In genomic region chr12:82358200-82359114, GRCh38 we compare ENCODE assay signal across 1 cellular context.
A peak's percentile ranks its signal among the peaks of the same experiment; 100 is the strongest.
TF ChIP-seq lines count a peak whose summit lies in the region.

A gene with protein sequence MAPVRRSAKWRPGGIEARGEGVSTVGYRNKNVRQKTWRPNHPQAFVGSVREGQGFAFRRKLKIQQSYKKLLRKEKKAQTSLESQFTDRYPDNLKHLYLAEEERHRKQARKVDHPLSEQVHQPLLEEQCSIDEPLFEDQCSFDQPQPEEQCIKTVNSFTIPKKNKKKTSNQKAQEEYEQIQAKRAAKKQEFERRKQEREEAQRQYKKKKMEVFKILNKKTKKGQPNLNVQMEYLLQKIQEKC (minus strand): TSS chr12:82358387. CDS start chr12:82358376, 11 bp downstream.
A gene with protein sequence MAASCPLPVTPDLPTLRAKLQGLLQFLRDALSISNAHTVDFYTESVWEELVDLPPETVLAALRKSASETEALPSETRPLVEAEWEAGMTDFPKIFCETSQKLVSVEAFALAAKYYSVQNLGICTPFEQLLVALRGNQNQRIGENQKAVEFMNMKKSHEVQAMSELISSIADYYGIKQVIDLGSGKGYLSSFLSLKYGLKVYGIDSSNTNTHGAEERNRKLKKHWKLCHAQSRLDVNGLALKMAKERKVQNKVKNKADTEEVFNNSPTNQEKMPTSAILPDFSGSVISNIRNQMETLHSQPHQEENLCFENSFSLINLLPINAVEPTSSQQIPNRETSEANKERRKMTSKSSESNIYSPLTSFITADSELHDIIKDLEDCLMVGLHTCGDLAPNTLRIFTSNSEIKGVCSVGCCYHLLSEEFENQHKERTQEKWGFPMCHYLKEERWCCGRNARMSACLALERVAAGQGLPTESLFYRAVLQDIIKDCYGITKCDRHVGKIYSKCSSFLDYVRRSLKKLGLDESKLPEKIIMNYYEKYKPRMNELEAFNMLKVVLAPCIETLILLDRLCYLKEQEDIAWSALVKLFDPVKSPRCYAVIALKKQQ (plus strand): TSS chr12:82358529. CDS start chr12:82358566, 37 bp downstream.

TF ChIP-seq in HEK293, 187 proteins besides CTCF, POLR2A, EP300 and RAD21 (continued from another document and continues in another):
- TF ChIP-seq, protein P1, sequence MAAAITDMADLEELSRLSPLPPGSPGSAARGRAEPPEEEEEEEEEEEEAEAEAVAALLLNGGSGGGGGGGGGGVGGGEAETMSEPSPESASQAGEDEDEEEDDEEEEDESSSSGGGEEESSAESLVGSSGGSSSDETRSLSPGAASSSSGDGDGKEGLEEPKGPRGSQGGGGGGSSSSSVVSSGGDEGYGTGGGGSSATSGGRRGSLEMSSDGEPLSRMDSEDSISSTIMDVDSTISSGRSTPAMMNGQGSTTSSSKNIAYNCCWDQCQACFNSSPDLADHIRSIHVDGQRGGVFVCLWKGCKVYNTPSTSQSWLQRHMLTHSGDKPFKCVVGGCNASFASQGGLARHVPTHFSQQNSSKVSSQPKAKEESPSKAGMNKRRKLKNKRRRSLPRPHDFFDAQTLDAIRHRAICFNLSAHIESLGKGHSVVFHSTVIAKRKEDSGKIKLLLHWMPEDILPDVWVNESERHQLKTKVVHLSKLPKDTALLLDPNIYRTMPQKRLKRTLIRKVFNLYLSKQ (tag by site-specific recombination; IDR thresholded peaks at IDR 0.05; ENCODE audit: borderline replicate concordance), result no peak
- TF ChIP-seq, protein P2, sequence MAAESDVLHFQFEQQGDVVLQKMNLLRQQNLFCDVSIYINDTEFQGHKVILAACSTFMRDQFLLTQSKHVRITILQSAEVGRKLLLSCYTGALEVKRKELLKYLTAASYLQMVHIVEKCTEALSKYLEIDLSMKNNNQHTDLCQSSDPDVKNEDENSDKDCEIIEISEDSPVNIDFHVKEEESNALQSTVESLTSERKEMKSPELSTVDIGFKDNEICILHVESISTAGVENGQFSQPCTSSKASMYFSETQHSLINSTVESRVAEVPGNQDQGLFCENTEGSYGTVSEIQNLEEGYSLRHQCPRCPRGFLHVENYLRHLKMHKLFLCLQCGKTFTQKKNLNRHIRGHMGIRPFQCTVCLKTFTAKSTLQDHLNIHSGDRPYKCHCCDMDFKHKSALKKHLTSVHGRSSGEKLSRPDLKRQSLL (tag by site-specific recombination; IDR thresholded peaks at IDR 0.05), result no peak
- no peak for TF ChIP-seq ZNF433 (tag by site-specific recombination; IDR thresholded peaks at IDR 0.05; ENCODE audit: low read depth)
- TF ChIP-seq, protein P3, sequence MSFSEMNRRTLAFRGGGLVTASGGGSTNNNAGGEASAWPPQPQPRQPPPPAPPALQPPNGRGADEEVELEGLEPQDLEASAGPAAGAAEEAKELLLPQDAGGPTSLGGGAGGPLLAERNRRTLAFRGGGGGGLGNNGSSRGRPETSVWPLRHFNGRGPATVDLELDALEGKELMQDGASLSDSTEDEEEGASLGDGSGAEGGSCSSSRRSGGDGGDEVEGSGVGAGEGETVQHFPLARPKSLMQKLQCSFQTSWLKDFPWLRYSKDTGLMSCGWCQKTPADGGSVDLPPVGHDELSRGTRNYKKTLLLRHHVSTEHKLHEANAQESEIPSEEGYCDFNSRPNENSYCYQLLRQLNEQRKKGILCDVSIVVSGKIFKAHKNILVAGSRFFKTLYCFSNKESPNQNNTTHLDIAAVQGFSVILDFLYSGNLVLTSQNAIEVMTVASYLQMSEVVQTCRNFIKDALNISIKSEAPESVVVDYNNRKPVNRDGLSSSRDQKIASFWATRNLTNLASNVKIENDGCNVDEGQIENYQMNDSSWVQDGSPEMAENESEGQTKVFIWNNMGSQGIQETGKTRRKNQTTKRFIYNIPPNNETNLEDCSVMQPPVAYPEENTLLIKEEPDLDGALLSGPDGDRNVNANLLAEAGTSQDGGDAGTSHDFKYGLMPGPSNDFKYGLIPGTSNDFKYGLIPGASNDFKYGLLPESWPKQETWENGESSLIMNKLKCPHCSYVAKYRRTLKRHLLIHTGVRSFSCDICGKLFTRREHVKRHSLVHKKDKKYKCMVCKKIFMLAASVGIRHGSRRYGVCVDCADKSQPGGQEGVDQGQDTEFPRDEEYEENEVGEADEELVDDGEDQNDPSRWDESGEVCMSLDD (tag by site-specific recombination; IDR thresholded peaks at IDR 0.05), result peak; percentile 58
- peak; percentile 58 for TF ChIP-seq OVOL3 (tag by site-specific recombination; IDR thresholded peaks at IDR 0.05)
- TF ChIP-seq ZNF169 (tag by site-specific recombination; IDR thresholded peaks at IDR 0.05), result no peak
- TF ChIP-seq ZNF791 (tag by site-specific recombination; IDR thresholded peaks at IDR 0.05), result no peak
- TF ChIP-seq GLIS1 (tag by site-specific recombination; IDR thresholded peaks at IDR 0.05), result no peak; the same call in 1 of the 2 replicates
- TF ChIP-seq ZNF140 (tag by site-specific recombination; IDR thresholded peaks at IDR 0.05), result no peak
- peak; percentile 100 for TF ChIP-seq ZBTB17 (tag by site-specific recombination; IDR thresholded peaks at IDR 0.05)
- TF ChIP-seq ZNF221 (tag by site-specific recombination; IDR thresholded peaks at IDR 0.05; ENCODE audit: borderline replicate concordance), result no peak
- TF ChIP-seq ZNF514 (tag by site-specific recombination; IDR thresholded peaks at IDR 0.05), result no peak
- no peak for TF ChIP-seq ZNF621 (tag by site-specific recombination; IDR thresholded peaks at IDR 0.05)
- TF ChIP-seq ZNF548 (tag by site-specific recombination; IDR thresholded peaks at IDR 0.05), result no peak
- TF ChIP-seq GLI4 (tag by site-specific recombination; IDR thresholded peaks at IDR 0.05), result peak; percentile 79
- TF ChIP-seq SCRT2 (tag by site-specific recombination; IDR thresholded peaks at IDR 0.05), result peak; percentile 65
- TF ChIP-seq, protein P4, sequence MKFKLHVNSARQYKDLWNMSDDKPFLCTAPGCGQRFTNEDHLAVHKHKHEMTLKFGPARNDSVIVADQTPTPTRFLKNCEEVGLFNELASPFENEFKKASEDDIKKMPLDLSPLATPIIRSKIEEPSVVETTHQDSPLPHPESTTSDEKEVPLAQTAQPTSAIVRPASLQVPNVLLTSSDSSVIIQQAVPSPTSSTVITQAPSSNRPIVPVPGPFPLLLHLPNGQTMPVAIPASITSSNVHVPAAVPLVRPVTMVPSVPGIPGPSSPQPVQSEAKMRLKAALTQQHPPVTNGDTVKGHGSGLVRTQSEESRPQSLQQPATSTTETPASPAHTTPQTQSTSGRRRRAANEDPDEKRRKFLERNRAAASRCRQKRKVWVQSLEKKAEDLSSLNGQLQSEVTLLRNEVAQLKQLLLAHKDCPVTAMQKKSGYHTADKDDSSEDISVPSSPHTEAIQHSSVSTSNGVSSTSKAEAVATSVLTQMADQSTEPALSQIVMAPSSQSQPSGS (tag by site-specific recombination; IDR thresholded peaks at IDR 0.05; ENCODE audit: low read depth), result peak; percentile 96
- TF ChIP-seq MZF1 (tag by site-specific recombination; IDR thresholded peaks at IDR 0.05; ENCODE audit: borderline replicate concordance), result 0 out of 2 replicates have a peak, but pooled peaks have one; percentile 14
- TF ChIP-seq, protein P5, sequence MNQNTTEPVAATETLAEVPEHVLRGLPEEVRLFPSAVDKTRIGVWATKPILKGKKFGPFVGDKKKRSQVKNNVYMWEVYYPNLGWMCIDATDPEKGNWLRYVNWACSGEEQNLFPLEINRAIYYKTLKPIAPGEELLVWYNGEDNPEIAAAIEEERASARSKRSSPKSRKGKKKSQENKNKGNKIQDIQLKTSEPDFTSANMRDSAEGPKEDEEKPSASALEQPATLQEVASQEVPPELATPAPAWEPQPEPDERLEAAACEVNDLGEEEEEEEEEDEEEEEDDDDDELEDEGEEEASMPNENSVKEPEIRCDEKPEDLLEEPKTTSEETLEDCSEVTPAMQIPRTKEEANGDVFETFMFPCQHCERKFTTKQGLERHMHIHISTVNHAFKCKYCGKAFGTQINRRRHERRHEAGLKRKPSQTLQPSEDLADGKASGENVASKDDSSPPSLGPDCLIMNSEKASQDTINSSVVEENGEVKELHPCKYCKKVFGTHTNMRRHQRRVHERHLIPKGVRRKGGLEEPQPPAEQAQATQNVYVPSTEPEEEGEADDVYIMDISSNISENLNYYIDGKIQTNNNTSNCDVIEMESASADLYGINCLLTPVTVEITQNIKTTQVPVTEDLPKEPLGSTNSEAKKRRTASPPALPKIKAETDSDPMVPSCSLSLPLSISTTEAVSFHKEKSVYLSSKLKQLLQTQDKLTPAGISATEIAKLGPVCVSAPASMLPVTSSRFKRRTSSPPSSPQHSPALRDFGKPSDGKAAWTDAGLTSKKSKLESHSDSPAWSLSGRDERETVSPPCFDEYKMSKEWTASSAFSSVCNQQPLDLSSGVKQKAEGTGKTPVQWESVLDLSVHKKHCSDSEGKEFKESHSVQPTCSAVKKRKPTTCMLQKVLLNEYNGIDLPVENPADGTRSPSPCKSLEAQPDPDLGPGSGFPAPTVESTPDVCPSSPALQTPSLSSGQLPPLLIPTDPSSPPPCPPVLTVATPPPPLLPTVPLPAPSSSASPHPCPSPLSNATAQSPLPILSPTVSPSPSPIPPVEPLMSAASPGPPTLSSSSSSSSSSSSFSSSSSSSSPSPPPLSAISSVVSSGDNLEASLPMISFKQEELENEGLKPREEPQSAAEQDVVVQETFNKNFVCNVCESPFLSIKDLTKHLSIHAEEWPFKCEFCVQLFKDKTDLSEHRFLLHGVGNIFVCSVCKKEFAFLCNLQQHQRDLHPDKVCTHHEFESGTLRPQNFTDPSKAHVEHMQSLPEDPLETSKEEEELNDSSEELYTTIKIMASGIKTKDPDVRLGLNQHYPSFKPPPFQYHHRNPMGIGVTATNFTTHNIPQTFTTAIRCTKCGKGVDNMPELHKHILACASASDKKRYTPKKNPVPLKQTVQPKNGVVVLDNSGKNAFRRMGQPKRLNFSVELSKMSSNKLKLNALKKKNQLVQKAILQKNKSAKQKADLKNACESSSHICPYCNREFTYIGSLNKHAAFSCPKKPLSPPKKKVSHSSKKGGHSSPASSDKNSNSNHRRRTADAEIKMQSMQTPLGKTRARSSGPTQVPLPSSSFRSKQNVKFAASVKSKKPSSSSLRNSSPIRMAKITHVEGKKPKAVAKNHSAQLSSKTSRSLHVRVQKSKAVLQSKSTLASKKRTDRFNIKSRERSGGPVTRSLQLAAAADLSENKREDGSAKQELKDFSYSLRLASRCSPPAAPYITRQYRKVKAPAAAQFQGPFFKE (tag by site-specific recombination; IDR thresholded peaks at IDR 0.05; ENCODE audit: borderline replicate concordance), result no peak
- TF ChIP-seq ZNF830 (tag by site-specific recombination; IDR thresholded peaks at IDR 0.05; ENCODE audit: low read depth), result no peak
- peak; percentile 92 for TF ChIP-seq ZNF660 (tag by site-specific recombination; IDR thresholded peaks at IDR 0.05)
- TF ChIP-seq ZSCAN16 (tag by site-specific recombination; IDR thresholded peaks at IDR 0.05), result no peak
- TF ChIP-seq ZNF341 (tag by site-specific recombination; IDR thresholded peaks at IDR 0.05; ENCODE audit: low read depth), result no peak
- TF ChIP-seq ZNF391 (tag by site-specific recombination; IDR thresholded peaks at IDR 0.05; ENCODE audit: borderline replicate concordance, low read depth), result peak; percentile 88; the same call in 1 of the 2 replicates
- TF ChIP-seq ZNF76 (tag by site-specific recombination; IDR thresholded peaks at IDR 0.05; ENCODE audit: borderline replicate concordance, low read depth), result peak; percentile 83
- no peak for TF ChIP-seq ZNF404 (tag by site-specific recombination; IDR thresholded peaks at IDR 0.05)
- TF ChIP-seq ZNF785 (tag by site-specific recombination; IDR thresholded peaks at IDR 0.05), result 0 out of 2 replicates have a peak, but pooled peaks have one; percentile 26
- TF ChIP-seq ZIC2 (tag by site-specific recombination; IDR thresholded peaks at IDR 0.05), result no peak; the same call in none of the 2 replicates
- peak; percentile 65; the same call in 1 of the 2 replicates for TF ChIP-seq ZBTB7A (tag by site-specific recombination; IDR thresholded peaks at IDR 0.05; ENCODE audit: low read depth)
- peak; percentile 100 for TF ChIP-seq ZNF501 (tag by site-specific recombination; IDR thresholded peaks at IDR 0.05)
- 0 out of 2 replicates have a peak, but pooled peaks have one; percentile 63 for TF ChIP-seq BCL11B (tag by site-specific recombination; IDR thresholded peaks at IDR 0.05; ENCODE audit: low read depth)
- no peak for TF ChIP-seq ZNF248 (tag by site-specific recombination; IDR thresholded peaks at IDR 0.05)
- no peak for TF ChIP-seq ZNF133 (tag by site-specific recombination; IDR thresholded peaks at IDR 0.05)
- TF ChIP-seq ZNF148 (tag by site-specific recombination; IDR thresholded peaks at IDR 0.05; ENCODE audit: borderline replicate concordance), result no peak
- no peak; the same call in 1 of the 2 replicates for TF ChIP-seq WT1 (tag by site-specific recombination; IDR thresholded peaks at IDR 0.05)
- peak; percentile 29; the same call in 1 of the 2 replicates for TF ChIP-seq ZNF654 (tag by site-specific recombination; IDR thresholded peaks at IDR 0.05; ENCODE audit: low read depth)
- no peak for TF ChIP-seq FEZF1 (tag by site-specific recombination; IDR thresholded peaks at IDR 0.05)
- TF ChIP-seq ZNF19 (tag by site-specific recombination; IDR thresholded peaks at IDR 0.05; ENCODE audit: low read depth), result no peak
- TF ChIP-seq ZNF670 (tag by site-specific recombination; IDR thresholded peaks at IDR 0.05; ENCODE audit: low read depth), result no peak
- peak; percentile 49 for TF ChIP-seq SP2 (tag by site-specific recombination; IDR thresholded peaks at IDR 0.05)
- peak; percentile 85 for TF ChIP-seq SP3 (tag by site-specific recombination; IDR thresholded peaks at IDR 0.05)
- TF ChIP-seq HOXA7 (CRISPR knock-in tag; IDR thresholded peaks at IDR 0.05; ENCODE audit: borderline replicate concordance), result no peak
- no peak; the same call in 1 of the 2 replicates for TF ChIP-seq REPIN1 (tag by site-specific recombination; IDR thresholded peaks at IDR 0.05; ENCODE audit: low read depth)
- TF ChIP-seq ZNF843 (tag by site-specific recombination; IDR thresholded peaks at IDR 0.05), result peak; percentile 85
- TF ChIP-seq ZNF266 (tag by site-specific recombination; IDR thresholded peaks at IDR 0.05; ENCODE audit: low read depth), result no peak; the same call in 1 of the 2 replicates
- TF ChIP-seq ZNF626 (tag by site-specific recombination; IDR thresholded peaks at IDR 0.05), result no peak
- TF ChIP-seq ZNF211 (tag by site-specific recombination; IDR thresholded peaks at IDR 0.05; ENCODE audit: low read depth), result no peak
- peak; percentile 98 for TF ChIP-seq ZNF324 (tag by site-specific recombination; IDR thresholded peaks at IDR 0.05)
- no peak for TF ChIP-seq ZNF157 (tag by site-specific recombination; IDR thresholded peaks at IDR 0.05)
